Comparison of ENCODE assay signal across 1 cellular context in genomic region chr13:112726018-112726767, GRCh38.
TF ChIP-seq lines count a peak whose summit lies in the region.

No MANE protein-coding gene starts in this region.

TF ChIP-seq in GM23338, 12 proteins besides CTCF, POLR2A, EP300 and RAD21 (continued from another document):
- no peak for TF ChIP-seq ZNF462 (CRISPR knock-in tag; IDR thresholded peaks at IDR 0.05)
- no peak for TF ChIP-seq JUNB (IDR thresholded peaks at IDR 0.05; ENCODE audit: unreplicated experiment)
- no peak for TF ChIP-seq ZNF114 (CRISPR knock-in tag; IDR thresholded peaks at IDR 0.05)
- TF ChIP-seq REST (IDR thresholded peaks at IDR 0.05; ENCODE audit: unreplicated experiment), result no peak
- TF ChIP-seq NANOG (IDR thresholded peaks at IDR 0.05; ENCODE audit: borderline replicate concordance), result no peak
- no peak for TF ChIP-seq ZNF331 (CRISPR knock-in tag; IDR thresholded peaks at IDR 0.05; ENCODE audit: low read depth)
- no peak for TF ChIP-seq STAT1 (IDR thresholded peaks at IDR 0.05; ENCODE audit: unreplicated experiment)
- TF ChIP-seq CREB1 (CRISPR knock-in tag; IDR thresholded peaks at IDR 0.05; ENCODE audit: low read depth), result no peak
- TF ChIP-seq ETS1 (IDR thresholded peaks at IDR 0.05), result no peak
- TF ChIP-seq EZH2phosphoT487 (IDR thresholded peaks at IDR 0.05; ENCODE audit: unreplicated experiment), result no peak
- no peak for TF ChIP-seq EZH2 (IDR thresholded peaks at IDR 0.05; ENCODE audit: low read depth, unreplicated experiment)
